ENCODE assay signal across 23 cellular contexts in genomic region chr9:116786737-116787136, GRCh38.
DNase-seq lines count a peak whose midpoint lies in the region; ATAC-seq and TF ChIP-seq lines count a peak whose summit lies in the region.
"Had no signal": no experiment of that assay in that cellular context is flagged by ENCODE, and none has a peak within 500 bp of the region (broad histone marks: within the 10 kb centered on the region; RNA-seq: fewer than 3 reads in every experiment).

No MANE protein-coding gene starts in this region.

- peak; percentile 15 for DNase-seq in GM12865 (ENCODE audit: low read depth)
- DNase-seq in kidney tubule cell (ENCODE audit: low spot score) = peak; percentile 2
- DNase-seq in EL = no peak
- no peak for DNase-seq in activated naive CD4-positive, alpha-beta T cell treated with anti-CD3 and anti-CD28 coated beads, Interleukin-2, amount 10 ng/mL, durations not matched to agents 7 days and 5 days
- no peak for DNase-seq in GM23248
- DNase-seq: 8988T; ACHN; BE2C; C1 segment of cervical spinal cord; CD4-positive, alpha-beta memory T cell; CD4-positive, CD25-positive, alpha-beta regulatory T cell; CD8-positive, alpha-beta memory T cell; COR-L47; DMS 273 treated with DMSO at 0.1 percent for 48 hours; DMS153; DMS53; DMS79; DND-41; GF-D8 had no signal

- H3K4me1 Mint-ChIP-seq in activated T-helper 17 cell treated with anti-CD3 and anti-CD28 coated beads, Interleukin-2, amount 50 U/mL, for 72 hours = no peaks in the 10 kb centered on the region
- no peaks in the 10 kb centered on the region for H3K4me1 Mint-ChIP-seq in activated naive CD4-positive, alpha-beta T cell treated with anti-CD3 and anti-CD28 coated beads, Interleukin-2, amount 10 ng/mL, durations not matched to agents 7 days and 5 days
- H3K4me1 Mint-ChIP-seq: CD14-positive monocyte; CD4-positive, alpha-beta memory T cell; CD4-positive, CD25-positive, alpha-beta regulatory T cell; CD8-positive, alpha-beta memory T cell had no signal

- H3K9ac ChIP-seq in GM23248 = no peak overlapping the region
- H3K9ac ChIP-seq: BLaER1 had no signal

- peak; percentile 79 for ATAC-seq in HG02870 (IDR thresholded peaks at IDR 0.05; ENCODE audit: unreplicated experiment)
- peak; percentile 12 for ATAC-seq in activated T-helper 17 cell treated with anti-CD3 and anti-CD28 coated beads, Interleukin-2, amount 50 U/mL, for 72 hours (replicated peaks)

- in situ Hi-C loops in GM23248 (cut with MboI) = no loop called here

- H3K27me3 Mint-ChIP-seq in activated T-helper 17 cell treated with anti-CD3 and anti-CD28 coated beads, Interleukin-2, amount 50 U/mL, for 72 hours = peaks cover 27% of the 10 kb centered on the region
- no peaks in the 10 kb centered on the region for H3K27me3 Mint-ChIP-seq in activated naive CD4-positive, alpha-beta T cell treated with anti-CD3 and anti-CD28 coated beads, Interleukin-2, amount 10 ng/mL, durations not matched to agents 7 days and 5 days

- TF ChIP-seq CTCF in GM12865 (IDR thresholded peaks at IDR 0.05; ENCODE audit: insufficient read depth, low read depth, low read length, missing control alignments) = no peak

- no peaks in the 10 kb centered on the region for H3K9me3 ChIP-seq in GM23248 (ENCODE audit: low read depth)
- H3K9me3 ChIP-seq: BE2C, BLaER1 had no signal

- H2AFZ ChIP-seq in GM23248 = no peak overlapping the region

- H3K4me3 Mint-ChIP-seq in activated T-helper 17 cell treated with anti-CD3 and anti-CD28 coated beads, Interleukin-2, amount 50 U/mL, for 72 hours = no peak overlapping the region
- no peak overlapping the region for H3K4me3 Mint-ChIP-seq in activated naive CD4-positive, alpha-beta T cell treated with anti-CD3 and anti-CD28 coated beads, Interleukin-2, amount 10 ng/mL, durations not matched to agents 7 days and 5 days
- H3K4me3 Mint-ChIP-seq: CD14-positive monocyte; CD4-positive, alpha-beta memory T cell; CD4-positive, CD25-positive, alpha-beta regulatory T cell; CD8-positive, alpha-beta memory T cell had no signal

- no peaks in the 10 kb centered on the region for H4K20me1 ChIP-seq in GM23248 (ENCODE audit: insufficient read depth)
- H4K20me1 ChIP-seq: BLaER1 had no signal

- no peaks in the 10 kb centered on the region for H3K4me1 ChIP-seq in GM23248 (ENCODE audit: insufficient read depth)
- H3K4me1 ChIP-seq: BLaER1 had no signal

- no peaks in the 10 kb centered on the region for H3F3A ChIP-seq in GM23248 (ENCODE audit: insufficient read depth)

- H3K4me2 ChIP-seq in GM23248 (ENCODE audit: unreplicated experiment) = no peak overlapping the region
- H3K4me2 ChIP-seq: BLaER1 had no signal

- no peak overlapping the region for H3K4me3 ChIP-seq in GM12865 (ENCODE audit: low read depth, low read length)
- H3K4me3 ChIP-seq in GM23248 = no peak overlapping the region
- H3K4me3 ChIP-seq: BLaER1 had no signal

- WGBS in GM23248 (ENCODE audit: low coverage in 1 of 2, low lambda C conversion rate in 2 of 2, missing lambda C conversion rate in 2 of 2), 2 experiments = 75 to 83% methylated on average over 2 of the region's 2 CpGs

- no peaks in the 10 kb centered on the region for H3K9me3 Mint-ChIP-seq in activated T-helper 17 cell treated with anti-CD3 and anti-CD28 coated beads, Interleukin-2, amount 50 U/mL, for 72 hours
- H3K9me3 Mint-ChIP-seq in activated naive CD4-positive, alpha-beta T cell treated with anti-CD3 and anti-CD28 coated beads, Interleukin-2, amount 10 ng/mL, durations not matched to agents 7 days and 5 days = no peaks in the 10 kb centered on the region

- H3K36me3 Mint-ChIP-seq in activated T-helper 17 cell treated with anti-CD3 and anti-CD28 coated beads, Interleukin-2, amount 50 U/mL, for 72 hours (ENCODE audit: low read depth) = no peaks in the 10 kb centered on the region
- no peaks in the 10 kb centered on the region for H3K36me3 Mint-ChIP-seq in activated naive CD4-positive, alpha-beta T cell treated with anti-CD3 and anti-CD28 coated beads, Interleukin-2, amount 10 ng/mL, durations not matched to agents 7 days and 5 days
- H3K36me3 Mint-ChIP-seq: CD14-positive monocyte; CD4-positive, alpha-beta memory T cell; CD4-positive, CD25-positive, alpha-beta regulatory T cell; CD8-positive, alpha-beta memory T cell had no signal

- no peaks in the 10 kb centered on the region for H3K79me2 ChIP-seq in GM23248 (ENCODE audit: insufficient read depth)

- no peak overlapping the region for H3K27ac Mint-ChIP-seq in activated T-helper 17 cell treated with anti-CD3 and anti-CD28 coated beads, Interleukin-2, amount 50 U/mL, for 72 hours
- no peak overlapping the region for H3K27ac Mint-ChIP-seq in activated naive CD4-positive, alpha-beta T cell treated with anti-CD3 and anti-CD28 coated beads, Interleukin-2, amount 10 ng/mL, durations not matched to agents 7 days and 5 days
- H3K27ac Mint-ChIP-seq: CD14-positive monocyte; CD4-positive, alpha-beta memory T cell; CD4-positive, CD25-positive, alpha-beta regulatory T cell; CD8-positive, alpha-beta memory T cell had no signal

- H3K27me3 ChIP-seq in GM23248 (replicated peaks; ENCODE audit: insufficient read depth) = no peaks in the 10 kb centered on the region
- H3K27me3 ChIP-seq: BE2C, BLaER1 had no signal

- CTCF ChIA-PET in activated naive CD4-positive, alpha-beta T cell treated with anti-CD3 and anti-CD28 coated beads, Interleukin-2, amount 10 ng/mL, durations not matched to agents 7 days and 5 days (lab: Charles Lee) = no interaction called here

- no peak overlapping the region for H3K27ac ChIP-seq in GM23248
- H3K27ac ChIP-seq: BLaER1 had no signal

- H3K9me2 ChIP-seq in GM23248 (ENCODE audit: insufficient read depth) = no peaks in the 10 kb centered on the region

- no peaks in the 10 kb centered on the region for H3K36me3 ChIP-seq in GM23248 (ENCODE audit: low read depth)
- H3K36me3 ChIP-seq: BLaER1 had no signal

Comparison
In these comparisons a context has a peak if more than half of its experiments do, and no peak if none do; other contexts are left out.
1. DNase-seq: peak in GM12865 (single experiment) and kidney tubule cell (single experiment); none in EL (single experiment), activated naive CD4-positive, alpha-beta T cell treated with anti-CD3 and anti-CD28 coated beads, Interleukin-2, amount 10 ng/mL, durations not matched to agents 7 days and 5 days (single experiment) and GM23248 (single experiment).